In genomic region chr4:7960790-7961655, GRCh38 we compare ENCODE assay signal across 8 cellular contexts. TPM values are rescaled to one million over a fixed set of nuclear protein-coding genes. Genes with fewer than 3 reads are reported as not detected.
DNase-seq lines count a peak whose midpoint lies in the region; ATAC-seq, FAIRE-seq and TF ChIP-seq lines count a peak whose summit lies in the region.

No MANE protein-coding gene starts in this region.

- H3K4me3 Mint-ChIP-seq in activated CD4-positive, alpha-beta T cell treated with anti-CD3 and anti-CD28 coated beads for 36 hours: peak overlapping the region; percentile 51

- H3K27ac Mint-ChIP-seq in activated CD4-positive, alpha-beta T cell treated with anti-CD3 and anti-CD28 coated beads for 36 hours: peak overlapping the region; percentile 91

- DNase-seq in NCI-H82 (lab: John Stamatoyannopoulos, UW) (peak; percentile 14), NCI-H82 treated with DMSO at 0.1 percent for 48 hours (lab: John Stamatoyannopoulos, UW; ENCODE audit: unreplicated experiment) (no peak), posterior cingulate gyrus (peak in 6 of 10 donors; percentile 50 to 93 (median 66)), D721Med (ENCODE audit: insufficient read length, low spot score) (no peak), T-helper 9 cell (no peak)
- DNase-seq in activated CD4-positive, alpha-beta T cell treated with anti-CD3 and anti-CD28 coated beads for 36 hours: peak; percentile 91

- peaks cover 5% of the 10 kb centered on the region for H3K27me3 Mint-ChIP-seq in activated CD4-positive, alpha-beta T cell treated with anti-CD3 and anti-CD28 coated beads for 36 hours

- peak; percentile 49 for ATAC-seq in HG03196 (IDR thresholded peaks at IDR 0.05; ENCODE audit: unreplicated experiment)
- peak; percentile 73 for ATAC-seq in activated CD4-positive, alpha-beta T cell treated with anti-CD3 and anti-CD28 coated beads for 36 hours

- no peak for TF ChIP-seq CTCF in D721Med (IDR thresholded peaks at IDR 0.05; ENCODE audit: insufficient read depth, missing control alignments)

- no peaks in the 10 kb centered on the region for H3K36me3 Mint-ChIP-seq in activated CD4-positive, alpha-beta T cell treated with anti-CD3 and anti-CD28 coated beads for 36 hours (ENCODE audit: low read depth)

- CTCF ChIA-PET in activated CD4-positive, alpha-beta T cell treated with anti-CD3 and anti-CD28 coated beads for 36 hours (lab: Charles Lee): interaction anchor here (0.7 to 1.8 kb wide), 5 partner anchors 12 to 159 kb away, joined by 3 to 6 read pairs (median 4); no protein-coding TSS in a partner anchor

- H3K9me3 Mint-ChIP-seq in activated CD4-positive, alpha-beta T cell treated with anti-CD3 and anti-CD28 coated beads for 36 hours (ENCODE audit: low read depth): no peaks in the 10 kb centered on the region

- intact Hi-C loops in activated CD4-positive, alpha-beta T cell treated with anti-CD3 and anti-CD28 coated beads for 36 hours (cut with DNase I, micrococcal nuclease): loop anchor here (1.0 to 5.0 kb wide), 8 partner anchors 8 to 858 kb away; partner anchors contain the start of gene AFAP1 (in 2 of the 2)
- intact Hi-C loops in posterior cingulate gyrus (cut with DNase I): no loop called here

- POLR2A ChIA-PET in activated CD4-positive, alpha-beta T cell treated with anti-CD3 and anti-CD28 coated beads for 36 hours (lab: Charles Lee): interaction anchor here (0.6 to 2.0 kb wide), 4 partner anchors 10 to 190 kb away, joined by 3 to 8 read pairs (median 4); partner anchors contain the start of gene AFAP1

- H3K4me1 Mint-ChIP-seq in activated CD4-positive, alpha-beta T cell treated with anti-CD3 and anti-CD28 coated beads for 36 hours: peaks cover 62% of the 10 kb centered on the region

- FAIRE-seq in endometrium (lab: Jason Lieb, UNC) (peak; percentile 50), D721Med (lab: Jason Lieb, UNC) (no peak)

RNA-seq across cellular contexts. Expression of gene AFAP1, which starts 21.4 kb away (rescaled TPM):
- total RNA-seq in activated CD4-positive, alpha-beta T cell treated with anti-CD3 and anti-CD28 coated beads for 36 hours: 10 to 100 TPM; 27.1 to 27.2 TPM

Comparison
In these comparisons a context has a peak if more than half of its experiments do, and no peak if none do; other contexts are left out.
1. DNase-seq: peak in NCI-H82 (single experiment), activated CD4-positive, alpha-beta T cell treated with anti-CD3 and anti-CD28 coated beads for 36 hours (single experiment) and posterior cingulate gyrus (6 of 10); none in NCI-H82 treated with DMSO at 0.1 percent for 48 hours (single experiment), D721Med (single experiment) and T-helper 9 cell (single experiment).